In the genomic region with DNA sequence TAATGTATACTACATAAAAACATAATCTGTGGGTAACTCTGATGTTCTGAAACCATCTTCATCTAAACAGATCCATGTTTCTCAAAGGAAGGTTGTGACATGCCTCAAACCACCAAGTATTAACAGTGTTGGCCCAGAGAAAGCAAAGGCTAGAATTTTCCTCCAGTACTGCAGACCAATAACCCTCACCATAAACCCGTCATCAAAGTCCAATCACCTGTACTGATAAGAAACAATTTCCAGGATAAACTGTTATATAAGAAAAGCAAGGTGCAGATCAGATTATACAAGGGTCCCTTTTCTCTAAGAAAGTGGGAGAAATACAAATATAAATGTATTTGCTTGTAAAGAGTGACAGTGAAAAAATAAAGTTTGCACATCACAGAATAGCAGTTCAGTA, we compare ENCODE assay signal across 1 cellular context.
TF ChIP-seq lines count a peak whose summit lies in the region.

No MANE protein-coding gene starts in this region.

TF ChIP-seq in IMR-90, 13 proteins besides CTCF, POLR2A, EP300 and RAD21:
- TF ChIP-seq NFE2L2 (IDR thresholded peaks at IDR 0.05; ENCODE audit: low read depth, low read length) (no peak), MAZ (IDR thresholded peaks at IDR 0.05; ENCODE audit: borderline replicate concordance, low read depth, low read length) (no peak), CEBPB (IDR thresholded peaks at IDR 0.05; ENCODE audit: low read depth, low read length) (no peak), RCOR1 (IDR thresholded peaks at IDR 0.05; ENCODE audit: insufficient replicate concordance, low read length) (no peak), MXI1 (IDR thresholded peaks at IDR 0.05; ENCODE audit: borderline replicate concordance, low read depth, low read length) (no peak), MAFK (IDR thresholded peaks at IDR 0.05; ENCODE audit: low read depth, low read length) (no peak), BHLHE40 (IDR thresholded peaks at IDR 0.05; ENCODE audit: low read depth, low read length) (no peak), SMC3 (IDR thresholded peaks at IDR 0.05; ENCODE audit: low read depth, low read length) (no peak), FOS (IDR thresholded peaks at IDR 0.05; ENCODE audit: low read depth, low read length) (no peak), CHD1 (IDR thresholded peaks at IDR 0.05; ENCODE audit: low read depth, low read length) (no peak), RFX5 (IDR thresholded peaks at IDR 0.05; ENCODE audit: low read depth, low read length) (no peak)
- TF ChIP-seq, protein P1, sequence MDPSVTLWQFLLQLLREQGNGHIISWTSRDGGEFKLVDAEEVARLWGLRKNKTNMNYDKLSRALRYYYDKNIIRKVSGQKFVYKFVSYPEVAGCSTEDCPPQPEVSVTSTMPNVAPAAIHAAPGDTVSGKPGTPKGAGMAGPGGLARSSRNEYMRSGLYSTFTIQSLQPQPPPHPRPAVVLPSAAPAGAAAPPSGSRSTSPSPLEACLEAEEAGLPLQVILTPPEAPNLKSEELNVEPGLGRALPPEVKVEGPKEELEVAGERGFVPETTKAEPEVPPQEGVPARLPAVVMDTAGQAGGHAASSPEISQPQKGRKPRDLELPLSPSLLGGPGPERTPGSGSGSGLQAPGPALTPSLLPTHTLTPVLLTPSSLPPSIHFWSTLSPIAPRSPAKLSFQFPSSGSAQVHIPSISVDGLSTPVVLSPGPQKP (IDR thresholded peaks at IDR 0.05; ENCODE audit: borderline replicate concordance, low read depth, low read length) = no peak
- TF ChIP-seq, protein P2, sequence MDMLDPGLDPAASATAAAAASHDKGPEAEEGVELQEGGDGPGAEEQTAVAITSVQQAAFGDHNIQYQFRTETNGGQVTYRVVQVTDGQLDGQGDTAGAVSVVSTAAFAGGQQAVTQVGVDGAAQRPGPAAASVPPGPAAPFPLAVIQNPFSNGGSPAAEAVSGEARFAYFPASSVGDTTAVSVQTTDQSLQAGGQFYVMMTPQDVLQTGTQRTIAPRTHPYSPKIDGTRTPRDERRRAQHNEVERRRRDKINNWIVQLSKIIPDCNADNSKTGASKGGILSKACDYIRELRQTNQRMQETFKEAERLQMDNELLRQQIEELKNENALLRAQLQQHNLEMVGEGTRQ (IDR thresholded peaks at IDR 0.05; ENCODE audit: low read depth, low read length) = no peak
